Comparison of ENCODE assay signal across 16 cellular contexts in the genomic region with DNA sequence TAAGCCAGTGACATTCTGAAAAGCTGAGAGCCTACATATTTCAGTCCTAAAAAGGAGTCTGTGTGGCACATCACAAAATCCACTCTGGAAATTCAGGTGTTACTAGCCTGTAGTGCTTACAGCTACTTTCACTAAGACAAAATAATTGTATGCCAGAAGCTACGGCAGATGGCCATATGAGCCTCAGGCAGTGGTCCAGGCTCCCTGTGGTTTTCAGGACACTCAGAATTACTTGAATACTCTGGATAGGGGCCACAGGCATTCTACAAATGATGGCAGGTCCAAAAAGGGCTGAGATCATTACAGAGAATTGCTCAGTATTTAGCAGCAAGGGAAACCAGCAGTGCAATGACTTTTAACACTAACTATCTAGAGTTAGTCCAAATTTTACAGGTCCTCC.
DNase-seq lines count a peak whose midpoint lies in the region; ATAC-seq, FAIRE-seq and TF ChIP-seq lines count a peak whose summit lies in the region.
"Had no signal": no experiment of that assay in that cellular context is flagged by ENCODE, and none has a peak within 500 bp of the region (broad histone marks: within the 10 kb centered on the region; RNA-seq: fewer than 3 reads in every experiment).

No MANE protein-coding gene starts in this region.

- H3K4me1 ChIP-seq in astrocyte (ENCODE audit: insufficient read depth, low read length) (peaks cover 10% of the 10 kb centered on the region), adrenal gland (replicated peaks in 1 of 2) (no peaks in the 10 kb centered on the region)

- no peak for TF ChIP-seq POLR2A in adrenal gland (IDR thresholded peaks at IDR 0.05)

- no peak overlapping the region for H3K9ac ChIP-seq in astrocyte (ENCODE audit: low read length)

- H3K27ac Mint-ChIP-seq in astrocyte (ENCODE audit: unreplicated experiment), result no peak overlapping the region
- H3K27ac Mint-ChIP-seq: B cell; CD4-positive, alpha-beta memory T cell had no signal

- peak overlapping the region; percentile 22 for H3K4me2 ChIP-seq in astrocyte (ENCODE audit: low read length)

- H3K27me3 ChIP-seq in astrocyte (ENCODE audit: insufficient read depth, low read length), result no peaks in the 10 kb centered on the region
- H3K27me3 ChIP-seq in adrenal gland, result no peaks in the 10 kb centered on the region

- H3K36me3 ChIP-seq in astrocyte (ENCODE audit: insufficient read depth, low read length) (no peaks in the 10 kb centered on the region), adrenal gland (replicated peaks in 1 of 2) (no peaks in the 10 kb centered on the region)

- no peaks in the 10 kb centered on the region for H3K36me3 Mint-ChIP-seq in astrocyte (ENCODE audit: low read depth, unreplicated experiment)
- H3K36me3 Mint-ChIP-seq: CD4-positive, alpha-beta memory T cell had no signal

- no peaks in the 10 kb centered on the region for H3K27me3 Mint-ChIP-seq in astrocyte (ENCODE audit: low read depth, unreplicated experiment)
- H3K27me3 Mint-ChIP-seq: B cell; CD4-positive, alpha-beta memory T cell had no signal

- no peak for ATAC-seq in GM19463 (IDR thresholded peaks at IDR 0.05; ENCODE audit: unreplicated experiment)

- no peak overlapping the region for H3K27ac ChIP-seq in astrocyte (ENCODE audit: low read depth, low read length)
- no peak overlapping the region for H3K27ac ChIP-seq in adrenal gland

- H4K20me1 ChIP-seq in astrocyte (ENCODE audit: insufficient read depth, low read length), result no peaks in the 10 kb centered on the region

- H3K79me2 ChIP-seq in astrocyte (ENCODE audit: insufficient read depth, low read length), result no peaks in the 10 kb centered on the region

- 80 to 93% (median 90%) methylated on average over 1 of the region's 1 CpG for WGBS in adrenal gland, 4 donors

- no peak overlapping the region for H2AFZ ChIP-seq in astrocyte (ENCODE audit: low read depth, low read length)

- peaks cover 4% of the 10 kb centered on the region for H3K4me1 Mint-ChIP-seq in astrocyte (ENCODE audit: low read depth, unreplicated experiment)
- H3K4me1 Mint-ChIP-seq: CD4-positive, alpha-beta memory T cell had no signal

- H3K9me3 Mint-ChIP-seq in astrocyte (ENCODE audit: unreplicated experiment), result peaks cover 3% of the 10 kb centered on the region

- H3K4me3 Mint-ChIP-seq in astrocyte (ENCODE audit: unreplicated experiment), result no peak overlapping the region
- H3K4me3 Mint-ChIP-seq: B cell; CD4-positive, alpha-beta memory T cell had no signal

- DNase-seq in EH (ENCODE audit: low read depth), result peak; percentile 5
- DNase-seq in NCI-H1694 treated with DMSO at 0.1 percent for 48 hours (lab: John Stamatoyannopoulos, UW), result peak; percentile 98
- DNase-seq in astrocyte (ENCODE audit: low read depth), result peak; percentile 85
- DNase-seq in fibroblast of peridontal ligament (ENCODE audit: extremely low read depth), result peak; percentile 2
- no peak for DNase-seq in adrenal gland
- no peak for DNase-seq in NCI-H2171 (lab: John Stamatoyannopoulos, UW)
- no peak for DNase-seq in RKO (ENCODE audit: low spot score)
- DNase-seq: CD4-positive, alpha-beta memory T cell; NCI-H1436 treated with DMSO at 0.1 percent for 48 hours; NCI-H345; NCI-H82; SIG-M5 had no signal

- H3K9me3 ChIP-seq in astrocyte (ENCODE audit: insufficient read depth, low read depth, low read length) (no peaks in the 10 kb centered on the region), adrenal gland (replicated peaks in 1 of 3) (no peaks in the 10 kb centered on the region)

- TF ChIP-seq CTCF in astrocyte (IDR thresholded peaks at IDR 0.05; ENCODE audit: insufficient read depth, low read depth, low read length) (no peak), adrenal gland (IDR thresholded peaks at IDR 0.05) (no peak)

- FAIRE-seq in astrocyte (lab: Jason Lieb, UNC), result no peak
- FAIRE-seq: HTR-8/SVneo, RCC 7860 had no signal

- H3K4me3 ChIP-seq in astrocyte (ENCODE audit: insufficient read depth, low read depth, low read length) (no peak overlapping the region), adrenal gland (no peak overlapping the region)

- intact Hi-C loops in adrenal gland (cut with DNase I), result no loop called here

Comparison
In these comparisons a context has a peak if more than half of its experiments do, and no peak if none do; other contexts are left out.
1. DNase-seq: peak in EH (single experiment), NCI-H1694 treated with DMSO at 0.1 percent for 48 hours (single experiment), astrocyte (single experiment) and fibroblast of peridontal ligament (single experiment); none in adrenal gland (0 of 7), NCI-H2171 (single experiment) and RKO (single experiment).